Comparison of ENCODE assay signal across 1 cellular context in the genomic region with DNA sequence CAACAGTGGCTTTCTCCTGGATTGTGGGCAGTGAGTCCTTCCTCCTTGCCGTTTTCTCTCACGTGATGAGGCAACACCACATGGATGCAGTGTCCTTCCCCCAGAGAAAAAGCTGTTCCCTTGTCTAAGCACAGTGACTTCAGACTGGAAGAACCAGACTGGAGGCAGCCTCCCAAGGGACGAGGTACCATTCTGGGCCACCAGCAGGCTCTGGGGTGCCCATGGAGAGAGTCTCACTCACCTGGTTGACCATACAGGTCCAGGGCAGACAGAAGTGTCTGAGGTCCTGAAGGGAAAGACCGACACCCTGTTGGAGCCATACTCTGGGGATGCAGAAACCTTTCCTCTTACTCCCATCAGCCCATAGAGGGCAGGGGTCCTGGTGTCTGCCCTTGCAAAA.
TF ChIP-seq lines count a peak whose summit lies in the region.

No MANE protein-coding gene starts in this region.

TF ChIP-seq in H1, 55 proteins besides CTCF, POLR2A, EP300 and RAD21:
- TF ChIP-seq CHD2 (IDR thresholded peaks at IDR 0.05; ENCODE audit: low read length) (no peak), TBP (IDR thresholded peaks at IDR 0.05; ENCODE audit: low read depth, low read length) (no peak), CREB1 (IDR thresholded peaks at IDR 0.05) (no peak), KDM5A (IDR thresholded peaks at IDR 0.05; ENCODE audit: low read length) (no peak), KDM4A (IDR thresholded peaks at IDR 0.05; ENCODE audit: low read depth, low read length, severe bottlenecking) (no peak), RXRA (IDR thresholded peaks at IDR 0.05; ENCODE audit: insufficient read depth, low read depth, low read length) (no peak)
- TF ChIP-seq, protein P1, sequence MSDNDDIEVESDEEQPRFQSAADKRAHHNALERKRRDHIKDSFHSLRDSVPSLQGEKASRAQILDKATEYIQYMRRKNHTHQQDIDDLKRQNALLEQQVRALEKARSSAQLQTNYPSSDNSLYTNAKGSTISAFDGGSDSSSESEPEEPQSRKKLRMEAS (IDR thresholded peaks at IDR 0.05) = no peak
